In the genomic region with DNA sequence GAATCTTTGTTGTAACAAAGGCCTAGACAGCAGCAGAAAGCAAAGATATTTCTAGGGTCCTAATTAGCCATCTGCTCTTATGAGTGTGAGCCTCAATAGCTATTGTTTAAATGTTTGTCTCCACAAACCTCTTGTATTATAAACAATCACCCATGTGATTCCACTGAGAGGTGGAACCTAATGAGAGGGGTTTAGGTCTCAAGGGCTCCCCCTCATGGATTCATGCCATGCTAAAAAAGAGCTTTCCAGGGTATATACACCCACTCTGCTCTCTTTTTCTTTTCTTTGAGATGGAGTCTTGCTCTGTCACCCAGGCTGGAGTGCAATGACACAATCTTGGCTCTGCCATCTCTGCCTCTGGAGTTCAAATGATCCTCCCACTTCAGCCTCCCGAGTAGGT, we compare ENCODE assay signal across 9 cellular contexts. TPM values are rescaled to one million over a fixed set of nuclear protein-coding genes. Genes with fewer than 3 reads are reported as not detected.
A peak's percentile ranks its signal among the peaks of the same experiment; 100 is the strongest.
DNase-seq lines count a peak whose midpoint lies in the region; ATAC-seq and TF ChIP-seq lines count a peak whose summit lies in the region.
"Had no signal": no experiment of that assay in that cellular context is flagged by ENCODE, and none has a peak within 500 bp of the region (broad histone marks: within the 10 kb centered on the region; RNA-seq: fewer than 3 reads in every experiment).

No MANE protein-coding gene starts in this region.

- no peak overlapping the region for H3K56ac ChIP-seq in H9 (ENCODE audit: insufficient read length, low read depth, low read length)

- no peak overlapping the region for H3K4me3 Mint-ChIP-seq in H9

- H2BK120ac ChIP-seq in H9 (ENCODE audit: low read depth, low read length, poor library complexity, severe bottlenecking), result no peak overlapping the region

- TF ChIP-seq CTCF in H9 (conservative IDR thresholded peaks at IDR 0.05) (peak; percentile 72), kidney epithelial cell (IDR thresholded peaks at IDR 0.05; ENCODE audit: insufficient read depth, low read length, poor library complexity, severe bottlenecking) (peak; percentile 29)

- no peak overlapping the region for H3K18ac ChIP-seq in H9 (ENCODE audit: insufficient read length, low read depth, low read length)

- no peak overlapping the region for H3K4ac ChIP-seq in H9 (ENCODE audit: low read depth, low read length)

- no peak overlapping the region for H2AK5ac ChIP-seq in H9 (ENCODE audit: insufficient read length, low read length)

- no peaks in the 10 kb centered on the region for H3K79me2 ChIP-seq in H9 (ENCODE audit: insufficient read depth, low read length)

- peak; percentile 51 for DNase-seq in H9
- peak; percentile 9 for DNase-seq in Jurkat, Clone E6-1 (ENCODE audit: low read depth, low spot score)
- DNase-seq in kidney epithelial cell (ENCODE audit: low read depth), result no peak
- no peak for DNase-seq in hypothalamus (lab: John Stamatoyannopoulos, UW)
- no peak for DNase-seq in HuH-7.5 (ENCODE audit: low spot score)
- DNase-seq in dedifferentiated amniotic fluid mesenchymal stem cell (ENCODE audit: extremely low spot score), result no peak
- DNase-seq in NCI-H1092 (lab: John Stamatoyannopoulos, UW), result no peak

- no peak overlapping the region for H3K4me2 ChIP-seq in H9 (ENCODE audit: insufficient read depth, insufficient read length, low read length)
- H3K4me2 ChIP-seq: KMS-11 had no signal

- H3K4me3 ChIP-seq in Jurkat, Clone E6-1 (ENCODE audit: low read length), result no peak overlapping the region
- H3K4me3 ChIP-seq in kidney epithelial cell (ENCODE audit: low read depth, low read length), result no peak overlapping the region

- no peaks in the 10 kb centered on the region for H3K36me3 Mint-ChIP-seq in H9 (ENCODE audit: insufficient read depth in 1 of 3, low read depth in 3 of 3)

- H3T11ph ChIP-seq in H9 (ENCODE audit: low read length), result no peak overlapping the region

- H2BK5ac ChIP-seq in H9 (ENCODE audit: insufficient read length, low read length), result no peak overlapping the region

- H4K8ac ChIP-seq in H9 (replicated peaks; ENCODE audit: insufficient read length, low read depth, low read length), result no peak overlapping the region

- H2BK15ac ChIP-seq in H9 (ENCODE audit: low read depth, low read length), result no peak overlapping the region

- H3K9me3 ChIP-seq in H9 (ENCODE audit: control insufficient read depth, low read depth, low read length), result no peaks in the 10 kb centered on the region

- H3K14ac ChIP-seq in H9 (ENCODE audit: insufficient read depth, low read length), result no peak overlapping the region

- H3K9me3 Mint-ChIP-seq in H9, result no peaks in the 10 kb centered on the region

- no peak overlapping the region for H3K23ac ChIP-seq in H9 (ENCODE audit: insufficient read length, low read depth, low read length)

- no peaks in the 10 kb centered on the region; the same call in 1 of the 2 replicates for H3K27me3 Mint-ChIP-seq in H9 (ENCODE audit: low read depth)

- no peak overlapping the region for H3K27ac ChIP-seq in H9 (ENCODE audit: insufficient read length, low read depth, low read length)
- H3K27ac ChIP-seq: KMS-11 had no signal

- H3K79me1 ChIP-seq in H9 (ENCODE audit: insufficient read depth, low read depth, low read length, poor library complexity, severe bottlenecking), result no peaks in the 10 kb centered on the region

- no CpG with 5 or more reads among the region's 1 CpG for WGBS in H9 (ENCODE audit: extremely low coverage, insufficient read length, low lambda C conversion rate)

- H3K9ac ChIP-seq in H9 (ENCODE audit: extremely low read depth, insufficient read length, low read length), result no peak overlapping the region
- H3K9ac ChIP-seq: KMS-11 had no signal

- peak; percentile 44 for ATAC-seq in GM18858 (IDR thresholded peaks at IDR 0.05; ENCODE audit: unreplicated experiment)

- H2AFZ ChIP-seq in H9 (ENCODE audit: low read length), result no peak overlapping the region

- no peak overlapping the region for H2BK20ac ChIP-seq in H9 (ENCODE audit: low read depth, low read length, poor library complexity, severe bottlenecking)

- no peaks in the 10 kb centered on the region for H4K20me1 ChIP-seq in H9 (ENCODE audit: control insufficient read depth, insufficient read depth, insufficient read length)

- no peaks in the 10 kb centered on the region for H3K36me3 ChIP-seq in kidney epithelial cell (ENCODE audit: control insufficient read depth, insufficient read depth, low read length)

- H3K4me1 ChIP-seq in H9 (ENCODE audit: insufficient read depth, low read length), result no peaks in the 10 kb centered on the region

- H2BK12ac ChIP-seq in H9 (ENCODE audit: insufficient read length, low read depth, low read length), result no peak overlapping the region

- peaks cover 35 to 36% of the 10 kb centered on the region in 2 experiments for H3K4me1 Mint-ChIP-seq in H9

- H3K23me2 ChIP-seq in H9 (ENCODE audit: insufficient read length, low read depth, low read length, poor library complexity, severe bottlenecking), result peaks cover 4% of the 10 kb centered on the region

- H4K5ac ChIP-seq in H9 (ENCODE audit: insufficient read length, low read depth, low read length), result no peak overlapping the region

- 0 out of 7 replicates have a peak overlapping the region, but pooled peaks of 1 of the 3 experiments have one; percentile 15 for H3K27ac Mint-ChIP-seq in H9

- no peaks in the 10 kb centered on the region for H3K27me3 ChIP-seq in H9 (ENCODE audit: insufficient read depth, low read length)
- H3K27me3 ChIP-seq in kidney epithelial cell (ENCODE audit: control insufficient read depth, insufficient read depth, low read length), result no peaks in the 10 kb centered on the region

- H4K91ac ChIP-seq in H9 (ENCODE audit: insufficient read length, low read depth, low read length), result no peak overlapping the region

RNA-seq across cellular contexts. Expression of a gene that starts 42.1 kb away (rescaled TPM):
- 0.52 and 0.68 TPM in 2 replicates for total RNA-seq in H9 (2021)
- polyA plus RNA-seq in Jurkat, Clone E6-1 (2012; ENCODE audit: insufficient read depth, insufficient read length), result 0.55 TPM
- total RNA-seq in kidney epithelial cell, result 2.1 and 4.5 TPM in 2 replicates

RNA-seq across cellular contexts. Expression of a gene that starts 58.4 kb away (rescaled TPM):
- total RNA-seq in H9 (2021) (135 and 140 TPM in 2 replicates), kidney epithelial cell (not detected in 2 replicates)
- polyA plus RNA-seq in Jurkat, Clone E6-1 (2012; ENCODE audit: insufficient read depth, insufficient read length), result not detected

Comparison
In these comparisons a context has a peak if more than half of its experiments do, and no peak if none do; other contexts are left out.
1. DNase-seq: peak in H9 (single experiment) and Jurkat, Clone E6-1 (single experiment); none in kidney epithelial cell (single experiment), hypothalamus (0 of 51), HuH-7.5 (single experiment), dedifferentiated amniotic fluid mesenchymal stem cell (single experiment) and NCI-H1092 (single experiment).
2. RNA of a gene that starts 58.4 kb away (total RNA-seq): 135 to 140 TPM in H9; not detected in kidney epithelial cell; every median in the first group is over 100 times any median in the second.